Comparison of ENCODE assay signal across 22 cellular contexts in the genomic region with DNA sequence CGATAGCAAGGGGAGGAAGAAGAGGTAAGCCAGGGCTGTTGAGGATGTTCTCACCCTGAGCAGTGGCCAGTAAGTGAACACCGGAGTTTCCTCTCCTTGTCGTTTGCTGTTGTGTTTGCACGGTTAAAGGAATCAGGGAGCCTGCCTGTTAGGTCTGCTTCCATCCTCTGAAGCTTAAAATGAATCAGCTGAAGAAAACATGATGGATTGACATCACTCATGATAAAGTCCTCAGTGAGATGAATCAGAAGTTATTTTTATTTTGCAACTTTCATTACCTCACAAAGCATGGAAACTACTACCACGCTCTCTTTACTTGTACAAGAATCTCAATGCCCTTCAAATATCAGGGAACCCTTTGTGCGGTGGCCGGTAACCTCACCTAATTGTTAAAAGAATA.
DNase-seq lines count a peak whose midpoint lies in the region; ATAC-seq and TF ChIP-seq lines count a peak whose summit lies in the region.
"Had no signal": no experiment of that assay in that cellular context is flagged by ENCODE, and none has a peak within 500 bp of the region (broad histone marks: within the 10 kb centered on the region; RNA-seq: fewer than 3 reads in every experiment).

No MANE protein-coding gene starts in this region.

- no peaks in the 10 kb centered on the region for H3K79me2 ChIP-seq in H9 (ENCODE audit: insufficient read depth, low read length)
- no peaks in the 10 kb centered on the region for H3K79me2 ChIP-seq in neural progenitor cell (ENCODE audit: low read depth)

- no CpG with 5 or more reads among the region's 7 CpGs for WGBS in H9 (ENCODE audit: extremely low coverage, insufficient read length, low lambda C conversion rate)

- H3K23me2 ChIP-seq in H9 (ENCODE audit: insufficient read length, low read depth, low read length, poor library complexity, severe bottlenecking): no peaks in the 10 kb centered on the region

- H3T11ph ChIP-seq in H9 (ENCODE audit: low read length): no peak overlapping the region

- H3K4me2 ChIP-seq in BLaER1 treated with 17β-estradiol and CSF1 and Interleukin-3, amounts not matched to agents 10 nM and 100 nM: peak overlapping the region in 9 of 11 experiments; percentile 12 to 76 (median 45); a peak in 14 of 22 replicates
- H3K4me2 ChIP-seq in H9 (ENCODE audit: insufficient read depth, insufficient read length, low read length) (no peak overlapping the region), neural progenitor cell (peak overlapping the region; percentile 68)

- H3K79me1 ChIP-seq in H9 (ENCODE audit: insufficient read depth, low read depth, low read length, poor library complexity, severe bottlenecking): no peaks in the 10 kb centered on the region

- H3F3A ChIP-seq in neural progenitor cell (ENCODE audit: low read depth): peaks cover 14% of the 10 kb centered on the region

- H3K4me1 Mint-ChIP-seq in H9: peaks cover 14 to 16% of the 10 kb centered on the region in 2 experiments
- H3K4me1 Mint-ChIP-seq in neural progenitor cell: peaks cover 12% of the 10 kb centered on the region
- no peaks in the 10 kb centered on the region for H3K4me1 Mint-ChIP-seq in natural killer cell treated with Interleukin-12 subunit alpha and Interleukin-12 subunit beta and Interleukin-15 and Interleukin-18, amount 100 ng/mL, for 72 hours (ENCODE audit: low read depth in 2 of 2)
- H3K4me1 Mint-ChIP-seq: activated naive CD8-positive, alpha-beta T cell treated with anti-CD3 and anti-CD28 coated beads, Interleukin-2, amount 10 ng/mL, durations not matched to agents 7 days and 5 days; stimulated activated effector memory CD8-positive, alpha-beta T cell treated with anti-CD3 and anti-CD28 coated beads, Interleukin-12 subunit alpha, Interleukin-12 subunit beta, amount 100 ng/mL, for 72 hours had no signal

- H2AK5ac ChIP-seq in H9 (ENCODE audit: insufficient read length, low read length): no peak overlapping the region

- no peak for DNase-seq in H9
- peak; percentile 43 for DNase-seq in epithelial cell of proximal tubule (ENCODE audit: low read depth)
- peak; percentile 13 for DNase-seq in neural progenitor cell (ENCODE audit: low spot score)
- no peak for DNase-seq in BE2C
- no peak for DNase-seq in AG08395 (ENCODE audit: low spot score)
- no peak for DNase-seq in natural killer cell treated with Interleukin-12 subunit alpha and Interleukin-12 subunit beta and Interleukin-15 and Interleukin-18, amount 100 ng/mL, for 72 hours (ENCODE audit: low spot score)
- DNase-seq: activated CD4-positive, CD25-positive, alpha-beta regulatory T cell; activated CD8-positive, alpha-beta memory T cell treated with anti-CD3 and anti-CD28 coated beads for 24 hours; activated naive CD8-positive, alpha-beta T cell treated with anti-CD3 and anti-CD28 coated beads, Interleukin-2, amount 10 ng/mL, durations not matched to agents 7 days and 5 days; brain microvascular endothelial cell; cortex of kidney; foreskin melanocyte; GOT3; NK-92 treated with Interleukin-12 subunit alpha and Interleukin-12 subunit beta, amount 100 ng/mL, for 24 hours; nucleus accumbens; testis had no signal

- H2BK20ac ChIP-seq in H9 (ENCODE audit: low read depth, low read length, poor library complexity, severe bottlenecking): no peak overlapping the region

- H2BK15ac ChIP-seq in H9 (ENCODE audit: low read depth, low read length): no peak overlapping the region

- no peak overlapping the region for H3K4ac ChIP-seq in H9 (ENCODE audit: low read depth, low read length)

- no peak overlapping the region for H2BK5ac ChIP-seq in H9 (ENCODE audit: insufficient read length, low read length)

- H4K5ac ChIP-seq in H9 (ENCODE audit: insufficient read length, low read depth, low read length): no peak overlapping the region

- no peak overlapping the region for H3K56ac ChIP-seq in H9 (ENCODE audit: insufficient read length, low read depth, low read length)

- H4K8ac ChIP-seq in H9 (replicated peaks; ENCODE audit: insufficient read length, low read depth, low read length): no peak overlapping the region

- no peak overlapping the region for H3K18ac ChIP-seq in H9 (ENCODE audit: insufficient read length, low read depth, low read length)

- H3K4me3 Mint-ChIP-seq in H9 (no peak overlapping the region), neural progenitor cell (no peak overlapping the region)
- no peak overlapping the region for H3K4me3 Mint-ChIP-seq in natural killer cell treated with Interleukin-12 subunit alpha and Interleukin-12 subunit beta and Interleukin-15 and Interleukin-18, amount 100 ng/mL, for 72 hours
- H3K4me3 Mint-ChIP-seq: activated naive CD8-positive, alpha-beta T cell treated with anti-CD3 and anti-CD28 coated beads, Interleukin-2, amount 10 ng/mL, durations not matched to agents 7 days and 5 days; activated T-helper 1 cell treated with anti-CD3 and anti-CD28 coated beads, Interleukin-12 subunit alpha, Interleukin-12 subunit beta, Interleukin-2, Interleukin-4 antibody, amounts not matched to agents 30 ng/mL and 10 ng/mL and 1 ng/mL, durations not matched to agents 14 hours and 24 hours and 36 hours; stimulated activated effector memory CD8-positive, alpha-beta T cell treated with anti-CD3 and anti-CD28 coated beads, Interleukin-12 subunit alpha, Interleukin-12 subunit beta, amount 100 ng/mL, for 72 hours; T-helper 2 cell treated with Interferon-gamma antibody and Interleukin-4, amounts not matched to agents 5 μg/mL and 100 μg/mL, for 36 hours had no signal

- H3K36me3 Mint-ChIP-seq in H9 (ENCODE audit: insufficient read depth in 1 of 3, low read depth in 3 of 3) (peaks cover 4 to 11% (median 5%) of the 10 kb centered on the region in 3 experiments; a peak in 3 of 7 replicates), neural progenitor cell (no peaks in the 10 kb centered on the region)
- no peaks in the 10 kb centered on the region for H3K36me3 Mint-ChIP-seq in natural killer cell treated with Interleukin-12 subunit alpha and Interleukin-12 subunit beta and Interleukin-15 and Interleukin-18, amount 100 ng/mL, for 72 hours
- H3K36me3 Mint-ChIP-seq: activated naive CD8-positive, alpha-beta T cell treated with anti-CD3 and anti-CD28 coated beads, Interleukin-2, amount 10 ng/mL, durations not matched to agents 7 days and 5 days; stimulated activated effector memory CD8-positive, alpha-beta T cell treated with anti-CD3 and anti-CD28 coated beads, Interleukin-12 subunit alpha, Interleukin-12 subunit beta, amount 100 ng/mL, for 72 hours had no signal

- peak overlapping the region; percentile 10 to 71 (median 41); a peak in 3 of 7 replicates for H3K27ac Mint-ChIP-seq in H9
- no peak overlapping the region for H3K27ac Mint-ChIP-seq in neural progenitor cell
- H3K27ac Mint-ChIP-seq in natural killer cell treated with Interleukin-12 subunit alpha and Interleukin-12 subunit beta and Interleukin-15 and Interleukin-18, amount 100 ng/mL, for 72 hours: no peak overlapping the region
- H3K27ac Mint-ChIP-seq: activated naive CD8-positive, alpha-beta T cell treated with anti-CD3 and anti-CD28 coated beads, Interleukin-2, amount 10 ng/mL, durations not matched to agents 7 days and 5 days; activated T-helper 1 cell treated with anti-CD3 and anti-CD28 coated beads, Interleukin-12 subunit alpha, Interleukin-12 subunit beta, Interleukin-2, Interleukin-4 antibody, amounts not matched to agents 30 ng/mL and 10 ng/mL and 1 ng/mL, durations not matched to agents 14 hours and 24 hours and 36 hours; stimulated activated effector memory CD8-positive, alpha-beta T cell treated with anti-CD3 and anti-CD28 coated beads, Interleukin-12 subunit alpha, Interleukin-12 subunit beta, amount 100 ng/mL, for 72 hours; T-helper 2 cell treated with Interferon-gamma antibody and Interleukin-4, amounts not matched to agents 5 μg/mL and 100 μg/mL, for 36 hours had no signal

- H3K36me3 ChIP-seq in BLaER1 treated with 17β-estradiol and CSF1 and Interleukin-3, amounts not matched to agents 10 nM and 100 nM: no peaks in the 10 kb centered on the region; a peak in 1 of 22 replicates
- H3K36me3 ChIP-seq in neural progenitor cell: no peaks in the 10 kb centered on the region
- H3K36me3 ChIP-seq in BE2C: no peaks in the 10 kb centered on the region
- H3K36me3 ChIP-seq: brain microvascular endothelial cell, right atrium auricular region had no signal

- H3K9me3 ChIP-seq in BLaER1 treated with 17β-estradiol and CSF1 and Interleukin-3, amounts not matched to agents 10 nM and 100 nM (replicated peaks in 1 of 11): peaks cover 5 to 22% (median 19%) of the 10 kb centered on the region in 11 experiments
- H3K9me3 ChIP-seq in H9 (ENCODE audit: control insufficient read depth, low read depth, low read length): no peaks in the 10 kb centered on the region
- H3K9me3 ChIP-seq in neural progenitor cell (ENCODE audit: low read depth): no peaks in the 10 kb centered on the region
- no peaks in the 10 kb centered on the region for H3K9me3 ChIP-seq in BE2C
- H3K9me3 ChIP-seq: right atrium auricular region, testis had no signal

- no peak overlapping the region for H3K4me3 ChIP-seq in BLaER1 treated with 17β-estradiol and CSF1 and Interleukin-3, amounts not matched to agents 10 nM and 100 nM
- H3K4me3 ChIP-seq in epithelial cell of proximal tubule (ENCODE audit: low read depth, low read length): peak overlapping the region; percentile 30
- H3K4me3 ChIP-seq in neural progenitor cell: peak overlapping the region; percentile 14
- H3K4me3 ChIP-seq in BE2C (ENCODE audit: low read depth, low read length): no peak overlapping the region
- H3K4me3 ChIP-seq: right atrium auricular region, SK-N-MC, testis had no signal

- H4K91ac ChIP-seq in H9 (ENCODE audit: insufficient read length, low read depth, low read length): no peak overlapping the region

- H3K14ac ChIP-seq in H9 (ENCODE audit: insufficient read depth, low read length): no peak overlapping the region

- TF ChIP-seq CTCF in H9 (conservative IDR thresholded peaks at IDR 0.05) (no peak), epithelial cell of proximal tubule (conservative IDR thresholded peaks at IDR 0.05; ENCODE audit: low read depth, low read length) (no peak), neural progenitor cell (IDR thresholded peaks at IDR 0.05) (no peak), BE2C (IDR thresholded peaks at IDR 0.05; ENCODE audit: low read depth, low read length) (no peak)

- H3K27me3 ChIP-seq in BLaER1 treated with 17β-estradiol and CSF1 and Interleukin-3, amounts not matched to agents 10 nM and 100 nM: no peaks in the 10 kb centered on the region
- no peaks in the 10 kb centered on the region for H3K27me3 ChIP-seq in H9 (ENCODE audit: insufficient read depth, low read length)
- no peaks in the 10 kb centered on the region for H3K27me3 ChIP-seq in neural progenitor cell
- H3K27me3 ChIP-seq in BE2C: no peaks in the 10 kb centered on the region; the same call in none of the 2 replicates
- H3K27me3 ChIP-seq: brain microvascular endothelial cell, right atrium auricular region, testis had no signal

- H2BK12ac ChIP-seq in H9 (ENCODE audit: insufficient read length, low read depth, low read length): no peak overlapping the region

- no peak for ATAC-seq in natural killer cell treated with Interleukin-12 subunit alpha and Interleukin-12 subunit beta and Interleukin-15 and Interleukin-18, amount 100 ng/mL, for 72 hours
- ATAC-seq: stimulated activated effector memory CD8-positive, alpha-beta T cell treated with anti-CD3 and anti-CD28 coated beads, Interleukin-12 subunit alpha, Interleukin-12 subunit beta, amount 100 ng/mL, for 72 hours had no signal

- H3K27me3 Mint-ChIP-seq in H9 (ENCODE audit: low read depth) (0 out of 2 replicates have a peak, but pooled peaks cover 2% of the 10 kb centered on the region), neural progenitor cell (ENCODE audit: insufficient read depth, low read depth) (peaks cover 8% of the 10 kb centered on the region)
- H3K27me3 Mint-ChIP-seq in natural killer cell treated with Interleukin-12 subunit alpha and Interleukin-12 subunit beta and Interleukin-15 and Interleukin-18, amount 100 ng/mL, for 72 hours: no peaks in the 10 kb centered on the region
- H3K27me3 Mint-ChIP-seq: activated naive CD8-positive, alpha-beta T cell treated with anti-CD3 and anti-CD28 coated beads, Interleukin-2, amount 10 ng/mL, durations not matched to agents 7 days and 5 days had no signal

- no peak overlapping the region for H2BK120ac ChIP-seq in H9 (ENCODE audit: low read depth, low read length, poor library complexity, severe bottlenecking)

- H3K9ac ChIP-seq in BLaER1 treated with 17β-estradiol and CSF1 and Interleukin-3, amounts not matched to agents 10 nM and 100 nM: no peak overlapping the region
- H3K9ac ChIP-seq in H9 (ENCODE audit: extremely low read depth, insufficient read length, low read length): no peak overlapping the region
- H3K9ac ChIP-seq in neural progenitor cell: no peak overlapping the region

- H3K9me3 Mint-ChIP-seq in H9 (peaks cover 0 to 7% of the 10 kb centered on the region in 2 experiments; a peak in 3 of 5 replicates), neural progenitor cell (peaks cover 6% of the 10 kb centered on the region)
- H3K9me3 Mint-ChIP-seq in natural killer cell treated with Interleukin-12 subunit alpha and Interleukin-12 subunit beta and Interleukin-15 and Interleukin-18, amount 100 ng/mL, for 72 hours: peaks cover 6% of the 10 kb centered on the region

- H3K23ac ChIP-seq in H9 (ENCODE audit: insufficient read length, low read depth, low read length): no peak overlapping the region

- H3K4me1 ChIP-seq in BLaER1 treated with 17β-estradiol and CSF1 and Interleukin-3, amounts not matched to agents 10 nM and 100 nM: peaks cover 6 to 57% (median 40%) of the 10 kb centered on the region in 10 experiments; a peak in 18 of 20 replicates
- H3K4me1 ChIP-seq in H9 (ENCODE audit: insufficient read depth, low read length): peaks cover 7% of the 10 kb centered on the region; the same call in 1 of the 2 replicates
- peaks cover 20% of the 10 kb centered on the region for H3K4me1 ChIP-seq in neural progenitor cell
- H3K4me1 ChIP-seq in BE2C: no peaks in the 10 kb centered on the region
- H3K4me1 ChIP-seq: right atrium auricular region, testis had no signal

- H4K20me1 ChIP-seq in BLaER1 treated with 17β-estradiol and CSF1 and Interleukin-3, amounts not matched to agents 10 nM and 100 nM: no peaks in the 10 kb centered on the region
- H4K20me1 ChIP-seq in H9 (ENCODE audit: control insufficient read depth, insufficient read depth, insufficient read length) (no peaks in the 10 kb centered on the region), neural progenitor cell (ENCODE audit: low read depth) (no peaks in the 10 kb centered on the region)

- H2AFZ ChIP-seq in H9 (ENCODE audit: low read length) (no peak overlapping the region), neural progenitor cell (replicated peaks) (peak overlapping the region; percentile 73)

- no peak overlapping the region for H3K27ac ChIP-seq in BLaER1 treated with 17β-estradiol and CSF1 and Interleukin-3, amounts not matched to agents 10 nM and 100 nM
- H3K27ac ChIP-seq in H9 (ENCODE audit: insufficient read length, low read depth, low read length) (no peak overlapping the region), neural progenitor cell (no peak overlapping the region)
- H3K27ac ChIP-seq: brain microvascular endothelial cell, right atrium auricular region, SK-N-MC, testis had no signal

Comparison
In these comparisons a context has a peak if more than half of its experiments do, and no peak if none do; other contexts are left out.
1. H3K4me3 ChIP-seq: peak in epithelial cell of proximal tubule (single experiment) and neural progenitor cell (single experiment); none in BLaER1 treated with 17β-estradiol and CSF1 and Interleukin-3, amounts not matched to agents 10 nM and 100 nM (0 of 10) and BE2C (single experiment).
2. DNase-seq: peak in epithelial cell of proximal tubule (single experiment) and neural progenitor cell (single experiment); none in H9 (single experiment), BE2C (single experiment), AG08395 (single experiment) and natural killer cell treated with Interleukin-12 subunit alpha and Interleukin-12 subunit beta and Interleukin-15 and Interleukin-18, amount 100 ng/mL, for 72 hours (single experiment).
3. H3K27ac Mint-ChIP-seq: peak in H9 (3 of 3); none in neural progenitor cell (single experiment) and natural killer cell treated with Interleukin-12 subunit alpha and Interleukin-12 subunit beta and Interleukin-15 and Interleukin-18, amount 100 ng/mL, for 72 hours (0 of 2).